9 cellular contexts compared by ENCODE assay signal in genomic region chr6:16979677-16980076, GRCh38.
"Had no signal": no experiment of that assay in that cellular context is flagged by ENCODE, and none has a peak within 500 bp of the region (broad histone marks: within the 10 kb centered on the region; RNA-seq: fewer than 3 reads in every experiment).

No MANE protein-coding gene starts in this region.

- DNase-seq: GM23248, GOT3, H7, HFFc6 had no signal

- H2AFZ ChIP-seq: GM23248 had no signal

- FAIRE-seq: HepG2, K562 had no signal

- H3K9me3 ChIP-seq: HAP-1 had no signal

- H3K9ac ChIP-seq: GM23248 had no signal

- H3K36me3 ChIP-seq: HAP-1 had no signal

- H3K27ac ChIP-seq: GM23248, HL-60 had no signal

- H3K9me3 Mint-ChIP-seq: HFFc6 had no signal

- H3K4me3 Mint-ChIP-seq: HFFc6 had no signal

- ATAC-seq: HCT116, HepG2, K562 had no signal

- H3K4me1 ChIP-seq: HAP-1 had no signal

- H3K4me3 ChIP-seq: GM23248, HAP-1, K562 had no signal

- H3K27ac Mint-ChIP-seq: HFFc6 had no signal
